In the genomic region with DNA sequence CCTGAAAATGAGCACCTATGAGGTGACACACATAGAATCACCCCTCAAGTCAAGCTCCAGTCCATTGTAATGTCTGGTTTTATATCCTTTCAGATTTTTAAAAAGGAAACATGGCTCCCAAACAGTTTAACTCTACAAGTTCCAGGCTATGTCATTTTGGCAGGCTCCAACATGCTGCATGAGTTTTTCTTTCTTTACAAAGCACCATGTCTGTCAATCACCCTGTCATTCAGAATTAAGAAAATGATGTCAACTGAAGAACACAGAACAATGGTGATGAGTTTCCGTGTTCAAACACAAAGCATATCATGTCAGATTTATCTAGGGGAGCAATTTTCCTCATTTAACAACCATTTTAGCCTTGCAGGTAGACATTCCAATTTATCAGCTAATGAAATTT, we compare ENCODE assay signal across 21 cellular contexts.
"Had no signal": no experiment of that assay in that cellular context is flagged by ENCODE, and none has a peak within 500 bp of the region (broad histone marks: within the 10 kb centered on the region; RNA-seq: fewer than 3 reads in every experiment).

No MANE protein-coding gene starts in this region.

- H3K4me1 ChIP-seq: left lung, prostate gland, upper lobe of left lung had no signal

- H3K36me3 ChIP-seq: left lung, ovary, prostate gland, thoracic aorta, upper lobe of left lung had no signal

- ATAC-seq: activated T-helper 17 cell treated with anti-CD3 and anti-CD28 coated beads, Interleukin-2, amount 50 U/mL, for 72 hours; left lung; natural killer cell treated with Interleukin-12 subunit alpha and Interleukin-12 subunit beta and Interleukin-15 and Interleukin-18, amount 100 ng/mL, for 72 hours; WTC11 had no signal

- H3K9me3 ChIP-seq: left lung, ovary, prostate gland, thoracic aorta, upper lobe of left lung had no signal

- H3K4me3 ChIP-seq: cardiac muscle cell, left lung, ovary, prostate gland, thoracic aorta, upper lobe of left lung had no signal

- DNase-seq: activated CD4-positive, alpha-beta T cell treated with anti-CD3 and anti-CD28 coated beads, Interleukin-2, amount 50 U/mL, for 4 hours; activated CD8-positive, alpha-beta memory T cell treated with anti-CD3 and anti-CD28 coated beads for 24 hours; activated CD8-positive, alpha-beta memory T cell treated with anti-CD3 and anti-CD28 coated beads, Interleukin-2, amount 50 U/mL, for 4 hours; activated naive CD4-positive, alpha-beta T cell; activated naive CD8-positive, alpha-beta T cell treated with anti-CD3 and anti-CD28 coated beads for 36 hours; activated T-cell treated with anti-CD3 and anti-CD28 coated beads, Interleukin-2, amount 50 U/mL, for 24 hours; cortex of kidney; endodermal cell; foreskin fibroblast; left lung; ovary; stimulated activated CD4-positive, alpha-beta T cell treated with anti-CD3 and anti-CD28 coated beads, Interleukin-4, amount 100 ng/mL, for 24 hours; stimulated activated naive CD4-positive, alpha-beta T cell treated with Interleukin-2 at 50 U/mL for 16 hours; T-helper 9 cell; upper lobe of left lung had no signal

- H3K27me3 ChIP-seq: cardiac muscle cell, left lung, ovary, upper lobe of left lung had no signal

- H3K27ac ChIP-seq: cardiac muscle cell, left lung, ovary, prostate gland, thoracic aorta, upper lobe of left lung had no signal
